Comparison of ENCODE assay signal across 1 cellular context in the genomic region with DNA sequence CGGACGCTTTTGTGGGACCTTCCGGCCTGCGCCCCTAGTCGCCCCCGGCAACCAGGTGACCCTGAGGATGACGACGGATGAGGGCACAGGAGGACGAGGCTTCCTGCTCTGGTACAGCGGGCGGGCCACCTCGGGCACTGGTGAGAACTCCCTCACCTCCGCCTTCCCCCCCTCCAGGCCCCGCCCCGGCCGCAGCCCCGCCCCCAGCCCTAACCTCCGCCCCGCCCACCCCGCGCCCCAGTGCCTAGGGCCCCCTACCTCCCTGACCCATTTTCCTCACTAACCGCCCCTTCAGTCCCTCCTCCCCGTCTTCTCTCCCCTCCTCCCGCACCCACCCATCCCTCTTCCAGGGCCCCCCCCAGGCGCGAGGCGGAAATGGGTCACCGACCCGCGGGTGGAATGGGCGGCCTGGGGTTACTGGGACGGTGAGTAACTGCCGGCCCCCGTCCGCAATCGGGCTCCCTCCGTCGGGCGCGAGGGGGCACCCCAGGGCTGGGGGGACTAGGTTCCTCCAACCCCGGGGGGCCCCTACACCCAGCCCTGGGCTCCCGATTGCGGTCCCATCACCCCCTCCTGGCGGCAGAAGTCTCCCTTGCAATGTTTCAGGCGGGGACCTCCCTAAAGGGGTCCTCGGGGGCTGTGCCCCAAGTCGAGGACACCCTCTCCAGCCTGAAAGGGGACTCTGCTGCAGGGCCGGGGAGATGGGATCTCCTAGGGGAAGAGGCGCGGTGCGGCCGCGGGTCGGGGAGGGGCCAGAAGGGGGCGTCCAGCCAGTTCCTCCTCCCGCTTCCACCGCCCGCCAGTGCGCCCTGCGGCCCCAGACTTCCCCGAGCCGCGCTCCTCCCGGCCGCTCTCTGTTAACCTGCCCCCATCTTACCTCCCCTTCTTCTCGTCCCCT.
TF ChIP-seq lines count a peak whose summit lies in the region.

No MANE protein-coding gene starts in this region.

TF ChIP-seq in GM12878, 131 proteins besides CTCF, POLR2A, EP300 and RAD21:
- peak; percentile 75; the same call in 1 of the 2 replicates for TF ChIP-seq LARP7 (IDR thresholded peaks at IDR 0.05)
- TF ChIP-seq RAD51 (IDR thresholded peaks at IDR 0.05), result no peak
- 0 out of 2 replicates have a peak, but pooled peaks have one; percentile 42 for TF ChIP-seq BACH1 (IDR thresholded peaks at IDR 0.05; ENCODE audit: borderline replicate concordance)
- 0 out of 2 replicates have a peak, but pooled peaks have one; percentile 11 for TF ChIP-seq NR2F1 (conservative IDR thresholded peaks at IDR 0.05)
- TF ChIP-seq NR2C1 (IDR thresholded peaks at IDR 0.05), result no peak
- TF ChIP-seq, protein P1, sequence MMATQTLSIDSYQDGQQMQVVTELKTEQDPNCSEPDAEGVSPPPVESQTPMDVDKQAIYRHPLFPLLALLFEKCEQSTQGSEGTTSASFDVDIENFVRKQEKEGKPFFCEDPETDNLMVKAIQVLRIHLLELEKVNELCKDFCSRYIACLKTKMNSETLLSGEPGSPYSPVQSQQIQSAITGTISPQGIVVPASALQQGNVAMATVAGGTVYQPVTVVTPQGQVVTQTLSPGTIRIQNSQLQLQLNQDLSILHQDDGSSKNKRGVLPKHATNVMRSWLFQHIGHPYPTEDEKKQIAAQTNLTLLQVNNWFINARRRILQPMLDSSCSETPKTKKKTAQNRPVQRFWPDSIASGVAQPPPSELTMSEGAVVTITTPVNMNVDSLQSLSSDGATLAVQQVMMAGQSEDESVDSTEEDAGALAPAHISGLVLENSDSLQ (IDR thresholded peaks at IDR 0.05), result no peak
- TF ChIP-seq CBX5 (IDR thresholded peaks at IDR 0.05; ENCODE audit: low read depth), result no peak
- no peak for TF ChIP-seq TAF1 (IDR thresholded peaks at IDR 0.05; ENCODE audit: borderline replicate concordance, low read depth, low read length)
- TF ChIP-seq WRNIP1 (IDR thresholded peaks at IDR 0.05; ENCODE audit: borderline replicate concordance, low read depth, low read length), result no peak
- TF ChIP-seq GATAD2B (conservative IDR thresholded peaks at IDR 0.05; ENCODE audit: low read depth), result peak; percentile 73
- TF ChIP-seq IKZF2 (IDR thresholded peaks at IDR 0.05), result peak; percentile 36 to 58; a peak in 2 of 4 replicates
- TF ChIP-seq, protein P2, sequence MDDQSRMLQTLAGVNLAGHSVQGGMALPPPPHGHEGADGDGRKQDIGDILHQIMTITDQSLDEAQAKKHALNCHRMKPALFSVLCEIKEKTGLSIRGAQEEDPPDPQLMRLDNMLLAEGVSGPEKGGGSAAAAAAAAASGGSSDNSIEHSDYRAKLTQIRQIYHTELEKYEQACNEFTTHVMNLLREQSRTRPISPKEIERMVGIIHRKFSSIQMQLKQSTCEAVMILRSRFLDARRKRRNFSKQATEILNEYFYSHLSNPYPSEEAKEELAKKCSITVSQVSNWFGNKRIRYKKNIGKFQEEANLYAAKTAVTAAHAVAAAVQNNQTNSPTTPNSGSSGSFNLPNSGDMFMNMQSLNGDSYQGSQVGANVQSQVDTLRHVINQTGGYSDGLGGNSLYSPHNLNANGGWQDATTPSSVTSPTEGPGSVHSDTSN (IDR thresholded peaks at IDR 0.05; ENCODE audit: insufficient replicate concordance, low read depth, low read length), result no peak
- no peak for TF ChIP-seq TCF3 (IDR thresholded peaks at IDR 0.05; ENCODE audit: borderline replicate concordance, insufficient read depth, low read depth, low read length)
- no peak for TF ChIP-seq RB1 (IDR thresholded peaks at IDR 0.05; ENCODE audit: borderline replicate concordance)
- TF ChIP-seq, protein P3, sequence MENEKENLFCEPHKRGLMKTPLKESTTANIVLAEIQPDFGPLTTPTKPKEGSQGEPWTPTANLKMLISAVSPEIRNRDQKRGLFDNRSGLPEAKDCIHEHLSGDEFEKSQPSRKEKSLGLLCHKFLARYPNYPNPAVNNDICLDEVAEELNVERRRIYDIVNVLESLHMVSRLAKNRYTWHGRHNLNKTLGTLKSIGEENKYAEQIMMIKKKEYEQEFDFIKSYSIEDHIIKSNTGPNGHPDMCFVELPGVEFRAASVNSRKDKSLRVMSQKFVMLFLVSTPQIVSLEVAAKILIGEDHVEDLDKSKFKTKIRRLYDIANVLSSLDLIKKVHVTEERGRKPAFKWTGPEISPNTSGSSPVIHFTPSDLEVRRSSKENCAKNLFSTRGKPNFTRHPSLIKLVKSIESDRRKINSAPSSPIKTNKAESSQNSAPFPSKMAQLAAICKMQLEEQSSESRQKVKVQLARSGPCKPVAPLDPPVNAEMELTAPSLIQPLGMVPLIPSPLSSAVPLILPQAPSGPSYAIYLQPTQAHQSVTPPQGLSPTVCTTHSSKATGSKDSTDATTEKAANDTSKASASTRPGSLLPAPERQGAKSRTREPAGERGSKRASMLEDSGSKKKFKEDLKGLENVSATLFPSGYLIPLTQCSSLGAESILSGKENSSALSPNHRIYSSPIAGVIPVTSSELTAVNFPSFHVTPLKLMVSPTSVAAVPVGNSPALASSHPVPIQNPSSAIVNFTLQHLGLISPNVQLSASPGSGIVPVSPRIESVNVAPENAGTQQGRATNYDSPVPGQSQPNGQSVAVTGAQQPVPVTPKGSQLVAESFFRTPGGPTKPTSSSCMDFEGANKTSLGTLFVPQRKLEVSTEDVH (IDR thresholded peaks at IDR 0.05; ENCODE audit: low read depth, partially characterized antibody), result no peak
- TF ChIP-seq GABPA (IDR thresholded peaks at IDR 0.05; ENCODE audit: low read depth), result no peak
- no peak for TF ChIP-seq NBN (IDR thresholded peaks at IDR 0.05)
- TF ChIP-seq TCF7 (IDR thresholded peaks at IDR 0.05; ENCODE audit: borderline replicate concordance), result no peak
- peak; percentile 14; the same call in 1 of the 2 replicates for TF ChIP-seq RUNX3 (IDR thresholded peaks at IDR 0.05; ENCODE audit: low read length)
- peak; percentile 61; the same call in 1 of the 2 replicates for TF ChIP-seq ZNF207 (IDR thresholded peaks at IDR 0.05; ENCODE audit: borderline replicate concordance)
- no peak for TF ChIP-seq NFYA (IDR thresholded peaks at IDR 0.05; ENCODE audit: borderline replicate concordance, low read depth, low read length)
- peak; percentile 62 for TF ChIP-seq IKZF1 (conservative IDR thresholded peaks at IDR 0.05)
- 0 out of 2 replicates have a peak, but pooled peaks have one; percentile 42 for TF ChIP-seq SMARCA5 (IDR thresholded peaks at IDR 0.05)
- 0 out of 2 replicates have a peak, but pooled peaks have one; percentile 28 for TF ChIP-seq MTA2 (IDR thresholded peaks at IDR 0.05; ENCODE audit: low read depth)
- TF ChIP-seq, protein P4, sequence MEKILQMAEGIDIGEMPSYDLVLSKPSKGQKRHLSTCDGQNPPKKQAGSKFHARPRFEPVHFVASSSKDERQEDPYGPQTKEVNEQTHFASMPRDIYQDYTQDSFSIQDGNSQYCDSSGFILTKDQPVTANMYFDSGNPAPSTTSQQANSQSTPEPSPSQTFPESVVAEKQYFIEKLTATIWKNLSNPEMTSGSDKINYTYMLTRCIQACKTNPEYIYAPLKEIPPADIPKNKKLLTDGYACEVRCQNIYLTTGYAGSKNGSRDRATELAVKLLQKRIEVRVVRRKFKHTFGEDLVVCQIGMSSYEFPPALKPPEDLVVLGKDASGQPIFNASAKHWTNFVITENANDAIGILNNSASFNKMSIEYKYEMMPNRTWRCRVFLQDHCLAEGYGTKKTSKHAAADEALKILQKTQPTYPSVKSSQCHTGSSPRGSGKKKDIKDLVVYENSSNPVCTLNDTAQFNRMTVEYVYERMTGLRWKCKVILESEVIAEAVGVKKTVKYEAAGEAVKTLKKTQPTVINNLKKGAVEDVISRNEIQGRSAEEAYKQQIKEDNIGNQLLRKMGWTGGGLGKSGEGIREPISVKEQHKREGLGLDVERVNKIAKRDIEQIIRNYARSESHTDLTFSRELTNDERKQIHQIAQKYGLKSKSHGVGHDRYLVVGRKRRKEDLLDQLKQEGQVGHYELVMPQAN (conservative IDR thresholded peaks at IDR 0.05), result no peak
- TF ChIP-seq DPF2 (IDR thresholded peaks at IDR 0.05), result peak; percentile 53
- peak; percentile 30 for TF ChIP-seq SPI1 (IDR thresholded peaks at IDR 0.05; ENCODE audit: borderline replicate concordance, insufficient read depth, low read depth, low read length)
- no peak for TF ChIP-seq SP1 (IDR thresholded peaks at IDR 0.05; ENCODE audit: low read depth, low read length)
- TF ChIP-seq, protein P5, sequence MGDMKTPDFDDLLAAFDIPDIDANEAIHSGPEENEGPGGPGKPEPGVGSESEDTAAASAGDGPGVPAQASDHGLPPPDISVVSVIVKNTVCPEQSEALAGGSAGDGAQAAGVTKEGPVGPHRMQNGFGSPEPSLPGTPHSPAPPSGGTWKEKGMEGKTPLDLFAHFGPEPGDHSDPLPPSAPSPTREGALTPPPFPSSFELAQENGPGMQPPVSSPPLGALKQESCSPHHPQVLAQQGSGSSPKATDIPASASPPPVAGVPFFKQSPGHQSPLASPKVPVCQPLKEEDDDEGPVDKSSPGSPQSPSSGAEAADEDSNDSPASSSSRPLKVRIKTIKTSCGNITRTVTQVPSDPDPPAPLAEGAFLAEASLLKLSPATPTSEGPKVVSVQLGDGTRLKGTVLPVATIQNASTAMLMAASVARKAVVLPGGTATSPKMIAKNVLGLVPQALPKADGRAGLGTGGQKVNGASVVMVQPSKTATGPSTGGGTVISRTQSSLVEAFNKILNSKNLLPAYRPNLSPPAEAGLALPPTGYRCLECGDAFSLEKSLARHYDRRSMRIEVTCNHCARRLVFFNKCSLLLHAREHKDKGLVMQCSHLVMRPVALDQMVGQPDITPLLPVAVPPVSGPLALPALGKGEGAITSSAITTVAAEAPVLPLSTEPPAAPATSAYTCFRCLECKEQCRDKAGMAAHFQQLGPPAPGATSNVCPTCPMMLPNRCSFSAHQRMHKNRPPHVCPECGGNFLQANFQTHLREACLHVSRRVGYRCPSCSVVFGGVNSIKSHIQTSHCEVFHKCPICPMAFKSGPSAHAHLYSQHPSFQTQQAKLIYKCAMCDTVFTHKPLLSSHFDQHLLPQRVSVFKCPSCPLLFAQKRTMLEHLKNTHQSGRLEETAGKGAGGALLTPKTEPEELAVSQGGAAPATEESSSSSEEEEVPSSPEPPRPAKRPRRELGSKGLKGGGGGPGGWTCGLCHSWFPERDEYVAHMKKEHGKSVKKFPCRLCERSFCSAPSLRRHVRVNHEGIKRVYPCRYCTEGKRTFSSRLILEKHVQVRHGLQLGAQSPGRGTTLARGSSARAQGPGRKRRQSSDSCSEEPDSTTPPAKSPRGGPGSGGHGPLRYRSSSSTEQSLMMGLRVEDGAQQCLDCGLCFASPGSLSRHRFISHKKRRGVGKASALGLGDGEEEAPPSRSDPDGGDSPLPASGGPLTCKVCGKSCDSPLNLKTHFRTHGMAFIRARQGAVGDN (IDR thresholded peaks at IDR 0.05), result no peak
- 0 out of 3 replicates have a peak, but pooled peaks of 1 of the 2 experiments have one; percentile 18 for TF ChIP-seq EGR1 (IDR thresholded peaks at IDR 0.05; ENCODE audit: borderline replicate concordance in 1 of 2, low read depth in 2 of 2, low read length in 2 of 2)
